16 cellular contexts compared by ENCODE assay signal in the genomic region with DNA sequence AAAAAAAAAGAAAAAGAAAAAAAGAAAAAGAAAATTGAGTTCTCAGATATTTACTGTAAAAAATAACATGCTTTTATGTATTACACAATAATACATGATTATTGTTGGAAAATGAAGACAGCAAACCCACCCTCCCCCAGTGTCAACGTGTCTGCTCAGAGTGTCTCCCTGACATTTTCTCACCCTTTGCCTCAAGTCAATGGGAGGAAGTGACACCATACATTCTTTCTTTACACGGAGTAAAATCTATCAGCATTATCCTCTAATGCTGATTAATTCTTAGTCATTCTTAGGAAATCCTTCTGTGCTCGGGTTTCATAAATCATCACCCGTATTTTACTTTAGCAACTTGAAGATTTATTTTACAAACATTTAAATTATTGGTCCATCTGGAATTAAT. TPM values are rescaled to one million over a fixed set of nuclear protein-coding genes. Genes with fewer than 3 reads are reported as not detected.
DNase-seq lines count a peak whose midpoint lies in the region; ATAC-seq, FAIRE-seq and TF ChIP-seq lines count a peak whose summit lies in the region.
"Had no signal": no experiment of that assay in that cellular context is flagged by ENCODE, and none has a peak within 500 bp of the region (broad histone marks: within the 10 kb centered on the region; RNA-seq: fewer than 3 reads in every experiment).

No MANE protein-coding gene starts in this region.

- DNase-seq in H54 (ENCODE audit: insufficient read length, low spot score) (peak; percentile 9), SJSA1 (ENCODE audit: low read depth in 1 of 2, low spot score in 2 of 2) (peak in 1 of 2 experiments; percentile 51), fibroblast of the conjunctiva (ENCODE audit: low read depth) (peak; percentile 33), skeletal muscle cell (ENCODE audit: low read depth) (peak; percentile 65), AML-193 (lab: John Stamatoyannopoulos, UW) (no peak)
- no peak for DNase-seq in effector CD8-positive, alpha-beta T cell (lab: John Stamatoyannopoulos, UW)
- DNase-seq: activated naive CD4-positive, alpha-beta T cell; NCI-H1048; NCI-H524 treated with DMSO at 0.1 percent for 48 hours; SIG-M5; tibial artery had no signal

- H3K4me1 ChIP-seq in SJSA1 (replicated peaks): peaks cover 12% of the 10 kb centered on the region

- H3K27ac ChIP-seq in SJSA1: peak overlapping the region; percentile 66
- H3K27ac ChIP-seq: tibial artery had no signal

- no peak for ATAC-seq in HG02884 (IDR thresholded peaks at IDR 0.05; ENCODE audit: unreplicated experiment)

- TF ChIP-seq POLR2A in H54 (IDR thresholded peaks at IDR 0.05; ENCODE audit: low read depth, low read length): no peak

- H3K4me3 ChIP-seq in SJSA1 (no peak overlapping the region), skeletal muscle cell (ENCODE audit: low read depth, low read length) (no peak overlapping the region)
- H3K4me3 ChIP-seq: tibial artery had no signal

- no peaks in the 10 kb centered on the region for H3K9me3 ChIP-seq in SJSA1 (replicated peaks)
- H3K9me3 ChIP-seq: tibial artery had no signal

- no peaks in the 10 kb centered on the region for H3K27me3 ChIP-seq in SJSA1 (replicated peaks)
- H3K27me3 ChIP-seq: tibial artery had no signal

- H3K36me3 ChIP-seq in SJSA1: no peaks in the 10 kb centered on the region
- H3K36me3 ChIP-seq: tibial artery had no signal

- FAIRE-seq in H54 (lab: Jason Lieb, UNC): no peak
- FAIRE-seq: D721Med had no signal

RNA-seq across cellular contexts. Expression of a gene that starts 32.0 kb away (rescaled TPM):
- 0.11 TPM in 1 of 2 replicates, not detected in the other for total RNA-seq in SJSA1 (2014; rRNA removed; shearing (Covaris generic))
- total RNA-seq: activated CD8-positive, alpha-beta memory T cell treated with anti-CD3 and anti-CD28 coated beads for 36 hours; cerebellum; left lobe of liver had no signal

Comparison
In these comparisons a context has a peak if more than half of its experiments do, and no peak if none do; other contexts are left out.
1. DNase-seq: peak in H54 (single experiment), fibroblast of the conjunctiva (single experiment) and skeletal muscle cell (single experiment); none in effector CD8-positive, alpha-beta T cell (single experiment) and AML-193 (0 of 2).